21 cellular contexts compared by ENCODE assay signal in the genomic region with DNA sequence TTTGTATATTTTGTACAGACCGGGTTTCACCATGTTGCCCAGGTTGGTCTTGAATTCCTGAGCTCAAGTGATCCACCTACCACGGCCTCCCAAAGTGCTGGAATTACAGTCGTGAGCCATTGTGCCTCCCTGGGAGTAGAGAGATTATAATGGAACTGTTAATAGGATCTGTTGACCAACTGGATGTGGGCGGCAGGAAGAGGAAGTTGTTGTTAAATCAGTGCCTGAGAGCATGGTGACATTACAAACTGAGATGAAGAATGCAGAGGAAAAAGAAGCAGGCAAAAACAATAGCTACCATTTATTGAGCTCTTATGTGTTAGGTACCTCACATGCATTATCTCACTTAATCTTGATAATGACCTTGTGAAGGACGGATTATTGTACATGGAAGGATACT.
"Had no signal": no experiment of that assay in that cellular context is flagged by ENCODE, and none has a peak within 500 bp of the region (broad histone marks: within the 10 kb centered on the region; RNA-seq: fewer than 3 reads in every experiment).

No MANE protein-coding gene starts in this region.

- H3K36me3 ChIP-seq: cardiac muscle cell, thyroid gland had no signal

- H3K4me1 Mint-ChIP-seq: activated CD4-positive, alpha-beta memory T cell treated with anti-CD3 and anti-CD28 coated beads, Interleukin-2, amount 10 ng/mL, durations not matched to agents 7 days and 5 days; activated naive CD8-positive, alpha-beta T cell treated with anti-CD3 and anti-CD28 coated beads, Interleukin-2, amount 10 ng/mL, durations not matched to agents 7 days and 5 days; nephron had no signal

- H3K4me3 ChIP-seq: cardiac muscle cell, dorsolateral prefrontal cortex, lung, thyroid gland had no signal

- DNase-seq: activated B cell treated with CpG ODN at 0.5 μM for 24 hours; activated CD4-positive, alpha-beta memory T cell treated with anti-CD3 and anti-CD28 coated beads, Interleukin-2, amount 10 ng/mL, durations not matched to agents 7 days and 5 days; activated CD4-positive, alpha-beta T cell treated with anti-CD3 and anti-CD28 coated beads for 4 hours; activated CD8-positive, alpha-beta memory T cell treated with anti-CD3 and anti-CD28 coated beads, Interleukin-2, amount 10 ng/mL, durations not matched to agents 7 days and 5 days; activated naive CD8-positive, alpha-beta T cell treated with anti-CD3 and anti-CD28 coated beads, Interleukin-2, amount 10 ng/mL, durations not matched to agents 7 days and 5 days; amygdala; dorsolateral prefrontal cortex; foreskin keratinocyte; kidney; midbrain; retina; stimulated activated CD4-positive, alpha-beta T cell treated with anti-CD3 and anti-CD28 coated beads, Interleukin-1b, Interleukin-23, amount 100 ng/mL, for 48 hours; stimulated activated CD8-positive, alpha-beta memory T cell treated with anti-CD3 and anti-CD28 coated beads, Interleukin-4, amount 100 ng/mL, for 48 hours; stimulated activated naive CD4-positive, alpha-beta T cell treated with Interleukin-2 at 50 U/mL for 16 hours; T-helper 2 cell; thyroid gland had no signal

- H3K4me1 ChIP-seq: foreskin keratinocyte, thyroid gland had no signal

- H3K9me3 Mint-ChIP-seq: activated B cell treated with CpG ODN at 0.5 μM for 24 hours; activated CD4-positive, alpha-beta memory T cell treated with anti-CD3 and anti-CD28 coated beads, Interleukin-2, amount 10 ng/mL, durations not matched to agents 7 days and 5 days; activated naive CD8-positive, alpha-beta T cell treated with anti-CD3 and anti-CD28 coated beads, Interleukin-2, amount 10 ng/mL, durations not matched to agents 7 days and 5 days; nephron had no signal

- ATAC-seq: activated CD8-positive, alpha-beta memory T cell treated with anti-CD3 and anti-CD28 coated beads, Interleukin-2, amount 10 ng/mL, durations not matched to agents 7 days and 5 days; foreskin keratinocyte; left lobe of liver had no signal

- H3K36me3 Mint-ChIP-seq: activated naive CD8-positive, alpha-beta T cell treated with anti-CD3 and anti-CD28 coated beads, Interleukin-2, amount 10 ng/mL, durations not matched to agents 7 days and 5 days had no signal

- H3K27me3 Mint-ChIP-seq: activated naive CD8-positive, alpha-beta T cell treated with anti-CD3 and anti-CD28 coated beads, Interleukin-2, amount 10 ng/mL, durations not matched to agents 7 days and 5 days had no signal

- H3K27me3 ChIP-seq: cardiac muscle cell, foreskin keratinocyte, thyroid gland had no signal

- H3K4me3 Mint-ChIP-seq: activated B cell treated with CpG ODN at 0.5 μM for 24 hours; activated CD4-positive, alpha-beta memory T cell treated with anti-CD3 and anti-CD28 coated beads, Interleukin-2, amount 10 ng/mL, durations not matched to agents 7 days and 5 days; activated CD8-positive, alpha-beta memory T cell treated with anti-CD3 and anti-CD28 coated beads, Interleukin-2, amount 10 ng/mL, durations not matched to agents 7 days and 5 days; activated naive CD8-positive, alpha-beta T cell treated with anti-CD3 and anti-CD28 coated beads, Interleukin-2, amount 10 ng/mL, durations not matched to agents 7 days and 5 days; nephron had no signal

- H3K27ac ChIP-seq: cardiac muscle cell, dorsolateral prefrontal cortex, epithelial cell of prostate, foreskin keratinocyte, thyroid gland had no signal

- H3K27ac Mint-ChIP-seq: activated B cell treated with CpG ODN at 0.5 μM for 24 hours; activated CD4-positive, alpha-beta memory T cell treated with anti-CD3 and anti-CD28 coated beads, Interleukin-2, amount 10 ng/mL, durations not matched to agents 7 days and 5 days; activated CD8-positive, alpha-beta memory T cell treated with anti-CD3 and anti-CD28 coated beads, Interleukin-2, amount 10 ng/mL, durations not matched to agents 7 days and 5 days; activated naive CD8-positive, alpha-beta T cell treated with anti-CD3 and anti-CD28 coated beads, Interleukin-2, amount 10 ng/mL, durations not matched to agents 7 days and 5 days; nephron had no signal

- H3K9me3 ChIP-seq: thyroid gland had no signal
